ENCODE assay signal across 26 cellular contexts in genomic region chr5:114317751-114318150, GRCh38. TPM values are rescaled to one million over a fixed set of nuclear protein-coding genes. Genes with fewer than 3 reads are reported as not detected.
"Had no signal": no experiment of that assay in that cellular context is flagged by ENCODE, and none has a peak within 500 bp of the region (broad histone marks: within the 10 kb centered on the region; RNA-seq: fewer than 3 reads in every experiment).

No MANE protein-coding gene starts in this region.

- DNase-seq: activated CD8-positive, alpha-beta memory T cell treated with anti-CD3 and anti-CD28 coated beads, Interleukin-2, amount 50 U/mL, for 4 hours; activated naive CD4-positive, alpha-beta T cell; activated naive CD8-positive, alpha-beta T cell treated with anti-CD3 and anti-CD28 coated beads for 36 hours; activated T-cell treated with anti-CD3 and anti-CD28 coated beads, Interleukin-2, amount 50 U/mL, for 24 hours; amniotic stem cell; cerebellar nuclear complex; cortex of kidney; endodermal cell; immature natural killer cell; kidney glomerular epithelial cell; left ventricle myocardium inferior; ovary; stimulated activated CD4-positive, alpha-beta T cell treated with anti-CD3 and anti-CD28 coated beads, Interleukin-4, amount 100 ng/mL, for 4 hours; stimulated activated naive CD8-positive, alpha-beta T cell treated with anti-CD3 and anti-CD28 coated beads, Interleukin-15, Interleukin-2, amounts not matched to agents 100 U/mL and 50 U/mL, for 24 hours; substantia nigra; T-helper 1 cell; T-helper 9 cell; thyroid gland had no signal

- H3K27ac Mint-ChIP-seq: activated naive CD8-positive, alpha-beta T cell treated with anti-CD3 and anti-CD28 coated beads for 36 hours; activated T-cell treated with anti-CD3 and anti-CD28 coated beads, Interleukin-2, amount 50 U/mL, for 24 hours; activated T-helper 17 cell treated with anti-CD3 and anti-CD28 coated beads, Interleukin-2, amount 50 U/mL, for 72 hours; endodermal cell; immature natural killer cell; nephron; WTC11 had no signal

- H3K4me1 ChIP-seq: prostate gland, thyroid gland had no signal

- H3K27me3 ChIP-seq: neutrophil, ovary, thyroid gland had no signal

- H3K4me1 Mint-ChIP-seq: activated naive CD8-positive, alpha-beta T cell treated with anti-CD3 and anti-CD28 coated beads for 36 hours; activated T-helper 17 cell treated with anti-CD3 and anti-CD28 coated beads, Interleukin-2, amount 50 U/mL, for 72 hours; immature natural killer cell had no signal

- H3K4me3 Mint-ChIP-seq: activated naive CD8-positive, alpha-beta T cell treated with anti-CD3 and anti-CD28 coated beads for 36 hours; activated T-cell treated with anti-CD3 and anti-CD28 coated beads, Interleukin-2, amount 50 U/mL, for 24 hours; activated T-helper 17 cell treated with anti-CD3 and anti-CD28 coated beads, Interleukin-2, amount 50 U/mL, for 72 hours; endodermal cell; immature natural killer cell; nephron; WTC11 had no signal

- H3K4me3 ChIP-seq: left ventricle myocardium inferior, ovary, prostate gland, thyroid gland had no signal

- H3K36me3 Mint-ChIP-seq: activated naive CD8-positive, alpha-beta T cell treated with anti-CD3 and anti-CD28 coated beads for 36 hours; immature natural killer cell; WTC11 had no signal

- ATAC-seq: activated T-helper 17 cell treated with anti-CD3 and anti-CD28 coated beads, Interleukin-2, amount 50 U/mL, for 72 hours; stimulated activated naive CD8-positive, alpha-beta T cell treated with anti-CD3 and anti-CD28 coated beads, Interleukin-15, Interleukin-2, amounts not matched to agents 100 U/mL and 50 U/mL, for 24 hours; WTC11 had no signal

- H3K27ac ChIP-seq: epithelial cell of prostate, left ventricle myocardium inferior, neutrophil, ovary, prostate gland, thyroid gland had no signal

- H3K36me3 ChIP-seq: left ventricle myocardium inferior, neutrophil, ovary, prostate gland, thyroid gland had no signal

- H3K27me3 Mint-ChIP-seq: activated naive CD8-positive, alpha-beta T cell treated with anti-CD3 and anti-CD28 coated beads for 36 hours; activated T-cell treated with anti-CD3 and anti-CD28 coated beads, Interleukin-2, amount 50 U/mL, for 24 hours had no signal

- H3K9me3 ChIP-seq: left ventricle myocardium inferior, neutrophil, ovary, prostate gland, thyroid gland had no signal

- H3K9me3 Mint-ChIP-seq: activated naive CD8-positive, alpha-beta T cell treated with anti-CD3 and anti-CD28 coated beads for 36 hours; activated T-cell treated with anti-CD3 and anti-CD28 coated beads, Interleukin-2, amount 50 U/mL, for 24 hours; activated T-helper 17 cell treated with anti-CD3 and anti-CD28 coated beads, Interleukin-2, amount 50 U/mL, for 72 hours; endodermal cell; nephron; WTC11 had no signal

RNA-seq across cellular contexts. Expression of gene KCNN2, which starts 44.1 kb away (rescaled TPM):
- total RNA-seq: activated naive CD8-positive, alpha-beta T cell treated with anti-CD3 and anti-CD28 coated beads for 36 hours; activated T-helper 17 cell treated with anti-CD3 and anti-CD28 coated beads, Interleukin-2, amount 50 U/mL, for 72 hours; bronchial epithelial cell; myocyte had no signal
- polyA plus RNA-seq: immature natural killer cell had no signal
